34 cellular contexts compared by ENCODE assay signal in genomic region chr5:113864437-113864836, GRCh38.
DNase-seq lines count a peak whose midpoint lies in the region; ATAC-seq, FAIRE-seq and TF ChIP-seq lines count a peak whose summit lies in the region.
"Had no signal": no experiment of that assay in that cellular context is flagged by ENCODE, and none has a peak within 500 bp of the region (broad histone marks: within the 10 kb centered on the region; RNA-seq: fewer than 3 reads in every experiment).

No MANE protein-coding gene starts in this region.

- TF ChIP-seq EP300 in HepG2 (IDR thresholded peaks at IDR 0.05; ENCODE audit: low read depth in 2 of 2, low read length in 2 of 2) (no peak), HepG2 (CRISPR knock-in tag; IDR thresholded peaks at IDR 0.05; ENCODE audit: borderline replicate concordance) (no peak), A549 (IDR thresholded peaks at IDR 0.05) (no peak), K562 (IDR thresholded peaks at IDR 0.05; ENCODE audit: low read length) (no peak)

- no peaks in the 10 kb centered on the region for H3K79me2 ChIP-seq in HepG2 (ENCODE audit: insufficient read depth, low read length)
- H3K79me2 ChIP-seq in K562 (ENCODE audit: control insufficient read depth, insufficient read depth, low read length), result no peaks in the 10 kb centered on the region

- H3K56ac ChIP-seq in IMR-90 (ENCODE audit: extremely low read depth, insufficient read depth, low read length), result no peak overlapping the region

- no peak overlapping the region for H4K91ac ChIP-seq in IMR-90 (ENCODE audit: insufficient read depth, low read depth, low read length)

- no peak overlapping the region for H2AK9ac ChIP-seq in IMR-90 (replicated peaks; ENCODE audit: low read depth, low read length, poor library complexity)

- TF ChIP-seq RAD21 in HepG2 (CRISPR knock-in tag; IDR thresholded peaks at IDR 0.05), result no peak
- no peak for TF ChIP-seq RAD21 in A549 (conservative IDR thresholded peaks at IDR 0.05 in 1 of 2, IDR thresholded peaks at IDR 0.05 in 1 of 2)
- TF ChIP-seq RAD21 in IMR-90 (IDR thresholded peaks at IDR 0.05; ENCODE audit: low read length), result no peak
- no peak for TF ChIP-seq RAD21 in K562 (CRISPR knock-in tag; conservative IDR thresholded peaks at IDR 0.05 in 1 of 2, IDR thresholded peaks at IDR 0.05 in 1 of 2)

- H3K9me3 ChIP-seq in HepG2 (ENCODE audit: low read length) (peaks cover 5% of the 10 kb centered on the region; the same call in 1 of the 2 replicates), right lobe of liver (no peaks in the 10 kb centered on the region), A549 (no peaks in the 10 kb centered on the region), IMR-90 (ENCODE audit: control insufficient read depth, insufficient read depth, low read length) (no peaks in the 10 kb centered on the region), K562 (replicated peaks; ENCODE audit: control insufficient read depth, insufficient read depth, low read depth, low read length) (no peaks in the 10 kb centered on the region)
- H3K9me3 ChIP-seq: BE2C, BLaER1 had no signal

- H3K23ac ChIP-seq in IMR-90 (ENCODE audit: low read depth, low read length), result no peak overlapping the region

- H4K5ac ChIP-seq in IMR-90 (ENCODE audit: low read depth, low read length), result no peak overlapping the region

- H3K36me3 ChIP-seq in HepG2 (replicated peaks in 1 of 2; ENCODE audit: control insufficient read depth in 1 of 2, insufficient read depth in 2 of 2, low read length in 2 of 2) (no peaks in the 10 kb centered on the region), right lobe of liver (no peaks in the 10 kb centered on the region), IMR-90 (ENCODE audit: control insufficient read depth, insufficient read depth, low read length) (no peaks in the 10 kb centered on the region), K562 (ENCODE audit: control insufficient read depth, insufficient read depth, low read length) (no peaks in the 10 kb centered on the region)
- H3K36me3 ChIP-seq: BE2C; BLaER1; BLaER1 treated with 17β-estradiol and CSF1 and Interleukin-3, amounts not matched to agents 10 nM and 100 nM had no signal

- H2BK15ac ChIP-seq in IMR-90 (ENCODE audit: low read depth, low read length), result no peak overlapping the region

- H3K14ac ChIP-seq in IMR-90 (replicated peaks; ENCODE audit: low read depth, low read length), result no peak overlapping the region

- POLR2A ChIA-PET in HepG2 (lab: Yijun Ruan, JAX) (no interaction called here), A549 (lab: Yijun Ruan, JAX) (no interaction called here), IMR-90 (lab: Charles Lee; ENCODE audit: unreplicated experiment) (no interaction called here), K562 (lab: Yijun Ruan, JAX) (no interaction called here)

- no peaks in the 10 kb centered on the region for H3K79me1 ChIP-seq in IMR-90 (ENCODE audit: low read depth in 1 of 2, low read length in 2 of 2)

- ATAC-seq in HepG2 (no peak), right lobe of liver (no peak), A549 (no peak), IMR-90 (ENCODE audit: low read depth) (no peak), K562 (no peak), GM19351 (IDR thresholded peaks at IDR 0.05; ENCODE audit: unreplicated experiment) (no peak)
- ATAC-seq: CD8-positive, alpha-beta T cell had no signal

- dilution Hi-C loops in IMR-90 (cut with HindIII; ENCODE audit: low sequenced_read_pairs, unreplicated experiment), result no loop called here

- H3K4me1 ChIP-seq in HepG2 (ENCODE audit: insufficient read depth, low read length) (no peaks in the 10 kb centered on the region), right lobe of liver (no peaks in the 10 kb centered on the region), A549 (no peaks in the 10 kb centered on the region), IMR-90 (ENCODE audit: control insufficient read depth, insufficient read depth, low read length) (no peaks in the 10 kb centered on the region), K562 (replicated peaks in 1 of 2; ENCODE audit: control insufficient read depth in 2 of 2, insufficient read depth in 2 of 2, low read length in 2 of 2) (no peaks in the 10 kb centered on the region)
- H3K4me1 ChIP-seq: BE2C; BLaER1; BLaER1 treated with 17β-estradiol and CSF1 and Interleukin-3, amounts not matched to agents 10 nM and 100 nM; Caco-2 had no signal

- TF ChIP-seq CTCF in HepG2 (CRISPR knock-in tag; IDR thresholded peaks at IDR 0.05) (no peak), right lobe of liver (IDR thresholded peaks at IDR 0.05) (no peak), A549 (IDR thresholded peaks at IDR 0.05) (no peak), IMR-90 (conservative IDR thresholded peaks at IDR 0.05; ENCODE audit: low read depth, low read length) (no peak), K562 (IDR thresholded peaks at IDR 0.05 in 2 of 3, conservative IDR thresholded peaks at IDR 0.05 in 1 of 3; ENCODE audit: insufficient read depth in 2 of 3, low read depth in 1 of 3, low read length in 3 of 3) (no peak)

- H4K20me1 ChIP-seq in HepG2 (ENCODE audit: insufficient read depth, low read length) (no peaks in the 10 kb centered on the region), IMR-90 (ENCODE audit: insufficient read depth, low read length) (no peaks in the 10 kb centered on the region), K562 (replicated peaks; ENCODE audit: control insufficient read depth, insufficient read depth, low read length) (no peaks in the 10 kb centered on the region)
- H4K20me1 ChIP-seq: BLaER1; BLaER1 treated with 17β-estradiol and CSF1 and Interleukin-3, amounts not matched to agents 10 nM and 100 nM had no signal

- H2AFZ ChIP-seq in HepG2 (ENCODE audit: low read length) (no peak overlapping the region), IMR-90 (replicated peaks; ENCODE audit: low read length, poor library complexity) (no peak overlapping the region), K562 (ENCODE audit: low read depth, low read length) (no peak overlapping the region)

- no peak for FAIRE-seq in HepG2 (lab: Jason Lieb, UNC)
- FAIRE-seq in A549 (lab: Jason Lieb, UNC), result no peak
- no peak for FAIRE-seq in K562 (lab: Jason Lieb, UNC)
- FAIRE-seq: A204.1, D721Med had no signal

- no peak overlapping the region for H4K8ac ChIP-seq in IMR-90 (ENCODE audit: low read depth in 2 of 2, low read length in 2 of 2)

- H2AK5ac ChIP-seq in IMR-90 (ENCODE audit: low read depth, low read length), result no peak overlapping the region

- no peak for DNase-seq in HepG2 (ENCODE audit: low spot score)
- no peak for DNase-seq in right lobe of liver
- no peak for DNase-seq in A549 (ENCODE audit: low read depth in 1 of 2, low spot score in 1 of 2)
- DNase-seq in IMR-90, result no peak
- no peak for DNase-seq in K562 (ENCODE audit: extremely low read depth in 1 of 4, low spot score in 3 of 4)
- no peak for DNase-seq in DMS114 treated with DMSO at 0.1 percent for 48 hours (lab: John Stamatoyannopoulos, UW; ENCODE audit: unreplicated experiment)
- DNase-seq in NCI-H526 treated with DMSO at 0.1 percent for 48 hours (lab: John Stamatoyannopoulos, UW), result no peak
- DNase-seq: 8988T; ACHN; AML-193; BE2C; C1 segment of cervical spinal cord; Caco-2; Calu3; CD4-positive, alpha-beta memory T cell; CD4-positive, alpha-beta T cell; CD4-positive, CD25-positive, alpha-beta regulatory T cell; CD8-positive, alpha-beta memory T cell; CD8-positive, alpha-beta T cell; COR-L47; DMS 273 treated with DMSO at 0.1 percent for 48 hours; DMS153; DMS53; DMS79; DMS79 treated with DMSO at 0.1 percent for 48 hours; DND-41; EL had no signal

- intact Hi-C loops in HepG2 (cut with micrococcal nuclease; ENCODE audit: unreplicated experiment), result no loop called here
- intact Hi-C loops in right lobe of liver (cut with DNase I), result no loop called here
- intact Hi-C loops in IMR-90 (cut with micrococcal nuclease), result no loop called here
- intact Hi-C loops in K562 (cut with micrococcal nuclease), result no loop called here

- H2BK5ac ChIP-seq in IMR-90 (ENCODE audit: low read depth, low read length, poor library complexity, severe bottlenecking), result no peak overlapping the region

- no peaks in the 10 kb centered on the region; a peak in 1 of 5 replicates for H3K27me3 ChIP-seq in HepG2 (ENCODE audit: control insufficient read depth in 1 of 2, insufficient read depth in 2 of 2, low read length in 2 of 2)
- no peaks in the 10 kb centered on the region for H3K27me3 ChIP-seq in right lobe of liver
- no peaks in the 10 kb centered on the region for H3K27me3 ChIP-seq in IMR-90 (ENCODE audit: control insufficient read depth, insufficient read depth, low read length)
- no peaks in the 10 kb centered on the region for H3K27me3 ChIP-seq in K562 (ENCODE audit: control insufficient read depth in 2 of 2, insufficient read depth in 2 of 2, low read length in 2 of 2)
- H3K27me3 ChIP-seq: BE2C; BLaER1; BLaER1 treated with 17β-estradiol and CSF1 and Interleukin-3, amounts not matched to agents 10 nM and 100 nM had no signal

- H3K18ac ChIP-seq in IMR-90 (ENCODE audit: low read depth, low read length), result no peak overlapping the region

- CTCF ChIA-PET in HepG2 (lab: Yijun Ruan, JAX; ENCODE audit: low intra/inter-chr PET ratio, low total read pairs) (no interaction called here), A549 (lab: Yijun Ruan, JAX) (no interaction called here), IMR-90 (lab: Yijun Ruan, JAX) (no interaction called here), K562 (lab: Yijun Ruan, JAX; ENCODE audit: low intra/inter-chr PET ratio) (no interaction called here)

- no peak overlapping the region for H3K4me3 ChIP-seq in HepG2 (replicated peaks in 1 of 3; ENCODE audit: insufficient read depth in 1 of 3, low read depth in 2 of 3, low read length in 3 of 3)
- no peak overlapping the region for H3K4me3 ChIP-seq in right lobe of liver
- H3K4me3 ChIP-seq in A549, result no peak overlapping the region
- H3K4me3 ChIP-seq in IMR-90 (ENCODE audit: insufficient read depth, low read depth, low read length), result no peak overlapping the region
- H3K4me3 ChIP-seq in K562, result no peak overlapping the region
- H3K4me3 ChIP-seq: BLaER1; BLaER1 treated with 17β-estradiol and CSF1 and Interleukin-3, amounts not matched to agents 10 nM and 100 nM had no signal

- H3K9ac ChIP-seq in HepG2 (ENCODE audit: insufficient read depth, low read depth, low read length), result no peak overlapping the region
- no peak overlapping the region for H3K9ac ChIP-seq in IMR-90 (ENCODE audit: low read depth, low read length)
- H3K9ac ChIP-seq in K562 (ENCODE audit: insufficient read depth in 1 of 2, low read depth in 2 of 2, low read length in 2 of 2), result no peak overlapping the region
- H3K9ac ChIP-seq: BLaER1; BLaER1 treated with 17β-estradiol and CSF1 and Interleukin-3, amounts not matched to agents 10 nM and 100 nM had no signal

- no peak overlapping the region for H2BK20ac ChIP-seq in IMR-90 (ENCODE audit: low read depth, low read length)

- H3K4me2 ChIP-seq in HepG2 (ENCODE audit: low read depth, low read length) (no peak overlapping the region), A549 (no peak overlapping the region), IMR-90 (ENCODE audit: low read depth, low read length) (no peak overlapping the region), K562 (ENCODE audit: insufficient read depth, low read length) (no peak overlapping the region)
- H3K4me2 ChIP-seq: BLaER1; BLaER1 treated with 17β-estradiol and CSF1 and Interleukin-3, amounts not matched to agents 10 nM and 100 nM had no signal

- TF ChIP-seq POLR2A in HepG2 (IDR thresholded peaks at IDR 0.05; ENCODE audit: insufficient read depth in 1 of 2, low read depth in 2 of 2, low read length in 2 of 2) (no peak), right lobe of liver (IDR thresholded peaks at IDR 0.05) (no peak), A549 (IDR thresholded peaks at IDR 0.05; ENCODE audit: low read length) (no peak), IMR-90 (IDR thresholded peaks at IDR 0.05; ENCODE audit: low read depth, low read length) (no peak), K562 (conservative IDR thresholded peaks at IDR 0.05) (no peak)

- in situ Hi-C loops in HepG2 (cut with HindIII; ENCODE audit: extremely low pct_ligation_motif_present, low pct_unique_long_range_greater_than_20kb) (no loop called here), IMR-90 (cut with MboI; ENCODE audit: low sequenced_read_pairs) (no loop called here), K562 (cut with MboI) (no loop called here)

- H3K9me1 ChIP-seq in IMR-90 (ENCODE audit: insufficient read depth, low read length) (no peaks in the 10 kb centered on the region), K562 (ENCODE audit: control insufficient read depth, insufficient read depth, low read length) (no peaks in the 10 kb centered on the region)

- no peak overlapping the region for H3K4ac ChIP-seq in IMR-90 (ENCODE audit: low read depth, low read length)

- BruUV-seq in HepG2 (replicated peaks; lab: Mats Ljungman, UMichigan) (no TSS peak), IMR-90 (replicated peaks; lab: Mats Ljungman, UMichigan) (no TSS peak), K562 (replicated peaks; lab: Mats Ljungman, UMichigan) (no TSS peak)

- H2BK120ac ChIP-seq in IMR-90 (ENCODE audit: low read depth, low read length), result no peak overlapping the region

- H3K27ac ChIP-seq in HepG2 (ENCODE audit: extremely low read length, insufficient read depth, low read length) (no peak overlapping the region), right lobe of liver (no peak overlapping the region), A549 (no peak overlapping the region), IMR-90 (ENCODE audit: insufficient read depth, low read length) (no peak overlapping the region), K562 (ENCODE audit: extremely low read depth, low read depth, low read length) (no peak overlapping the region)
- H3K27ac ChIP-seq: 22Rv1; BLaER1; BLaER1 treated with 17β-estradiol and CSF1 and Interleukin-3, amounts not matched to agents 10 nM and 100 nM; C4-2B had no signal

Comparison
In these comparisons a context has a peak if more than half of its experiments do, and no peak if none do; other contexts are left out.
1. Of the 241 proteins assayed by ChIP-seq in both HepG2 and K562: peak only in HepG2: MAFK; only in K562: none; in both: MAFF; in neither: 239.